ENCODE assay signal across 1 cellular context in genomic region chr12:47403681-47404080, GRCh38.
A peak's percentile ranks its signal among the peaks of the same experiment; 100 is the strongest.
TF ChIP-seq lines count a peak whose summit lies in the region.

No MANE protein-coding gene starts in this region.

TF ChIP-seq in K562, 482 proteins besides CTCF, POLR2A, EP300 and RAD21 (continued from another document):
- TF ChIP-seq ZNF512 (tag; IDR thresholded peaks at IDR 0.05) (peak; percentile 65), BDP1 (IDR thresholded peaks at IDR 0.05; ENCODE audit: insufficient read depth, insufficient read length) (no peak), PPARD (CRISPR knock-in tag; IDR thresholded peaks at IDR 0.05) (no peak), U2AF1 (optimal IDR thresholded peaks at IDR 0.05; ENCODE audit: low read depth, low read length) (no peak)
